In genomic region chr7:102255916-102256315, GRCh38 we compare ENCODE assay signal across 23 cellular contexts.
"Had no signal": no experiment of that assay in that cellular context is flagged by ENCODE, and none has a peak within 500 bp of the region (broad histone marks: within the 10 kb centered on the region; RNA-seq: fewer than 3 reads in every experiment).

No MANE protein-coding gene starts in this region.

- H3K4me3 Mint-ChIP-seq: immature natural killer cell, memory B cell had no signal

- H3K9me3 Mint-ChIP-seq: immature natural killer cell, memory B cell had no signal

- H3K4me2 ChIP-seq: hepatocyte had no signal

- H3K4me1 ChIP-seq: esophagus muscularis mucosa, foreskin keratinocyte, gastroesophageal sphincter, heart left ventricle, left lung, lower lobe of right lung had no signal

- ATAC-seq: foreskin keratinocyte, gastroesophageal sphincter, heart left ventricle, left cardiac atrium, left lung, left ventricle myocardium superior, lower lobe of right lung had no signal

- DNase-seq: dermis blood vessel endothelial cell; dorsolateral prefrontal cortex; effector CD4-positive, alpha-beta T cell; effector memory CD4-positive, alpha-beta T cell; foreskin keratinocyte; heart left ventricle; hypothalamus; immature natural killer cell; islet precursor cell; left cardiac atrium; left lung; left ventricle myocardium superior; lower lobe of right lung; mesendoderm; midbrain had no signal

- H3K27me3 Mint-ChIP-seq: memory B cell had no signal

- H3K36me3 Mint-ChIP-seq: immature natural killer cell had no signal

- H3K4me3 ChIP-seq: coronary artery, esophagus muscularis mucosa, gastroesophageal sphincter, heart left ventricle, hepatocyte, left lung, lower lobe of right lung had no signal

- H3K27ac ChIP-seq: coronary artery, esophagus muscularis mucosa, foreskin keratinocyte, gastroesophageal sphincter, heart left ventricle, hepatocyte, left lung, lower lobe of right lung had no signal

- FAIRE-seq: colon, endothelial cell of umbilical vein, frontal cortex had no signal

- H3K9me3 ChIP-seq: esophagus muscularis mucosa, gastroesophageal sphincter, heart left ventricle, left lung, lower lobe of right lung had no signal

- H2AFZ ChIP-seq: hepatocyte had no signal

- H3K79me2 ChIP-seq: hepatocyte had no signal

- H3K27me3 ChIP-seq: dorsolateral prefrontal cortex, esophagus muscularis mucosa, foreskin keratinocyte, gastroesophageal sphincter, heart left ventricle, hepatocyte, left lung had no signal

- H3K27ac Mint-ChIP-seq: immature natural killer cell, memory B cell had no signal
